Comparison of ENCODE assay signal across 12 cellular contexts in the genomic region with DNA sequence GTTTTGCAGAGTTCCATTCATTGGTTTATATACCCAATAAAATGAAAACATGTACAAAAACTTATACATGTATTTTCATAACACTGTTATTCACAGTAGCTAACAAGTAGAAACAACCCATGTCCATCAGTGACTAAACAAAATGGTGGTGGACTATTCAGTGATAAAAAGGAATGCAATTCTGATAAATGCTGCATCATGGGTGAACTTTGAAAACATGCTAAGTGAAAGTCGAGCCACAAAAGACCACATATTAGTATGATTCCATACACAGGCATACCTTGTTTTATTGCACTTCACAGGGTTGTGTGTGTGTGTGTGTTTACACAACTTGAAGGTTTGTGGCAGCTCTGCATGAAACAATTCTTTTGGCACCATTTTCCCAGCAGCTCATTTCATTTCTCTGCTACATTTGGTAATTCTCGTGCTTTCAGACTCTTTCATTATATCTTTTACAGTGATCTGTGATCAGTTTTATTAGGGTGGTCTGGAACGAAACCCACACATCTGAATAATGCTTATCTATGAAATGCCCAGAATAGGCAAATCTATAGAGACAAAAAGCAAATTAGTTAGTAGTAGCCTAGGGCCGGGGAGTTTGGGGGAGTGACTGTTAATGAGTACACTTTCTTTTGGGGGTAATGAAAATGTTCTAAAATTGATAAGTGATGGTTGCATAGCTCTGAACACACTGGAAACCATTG.
"Had no signal": no experiment of that assay in that cellular context is flagged by ENCODE, and none has a peak within 500 bp of the region (broad histone marks: within the 10 kb centered on the region; RNA-seq: fewer than 3 reads in every experiment).

No MANE protein-coding gene starts in this region.

- H3K36me3 ChIP-seq: stomach had no signal

- H3K27me3 Mint-ChIP-seq: activated naive CD4-positive, alpha-beta T cell treated with anti-CD3 and anti-CD28 coated beads, Interleukin-2, amount 10 ng/mL, durations not matched to agents 7 days and 5 days; natural killer cell treated with Interleukin-12 subunit alpha and Interleukin-12 subunit beta and Interleukin-15 and Interleukin-18, amount 100 ng/mL, for 72 hours had no signal

- H3K9me3 Mint-ChIP-seq: activated naive CD4-positive, alpha-beta T cell treated with anti-CD3 and anti-CD28 coated beads, Interleukin-2, amount 10 ng/mL, durations not matched to agents 7 days and 5 days; natural killer cell treated with Interleukin-12 subunit alpha and Interleukin-12 subunit beta and Interleukin-15 and Interleukin-18, amount 100 ng/mL, for 72 hours had no signal

- ATAC-seq: natural killer cell treated with Interleukin-12 subunit alpha and Interleukin-12 subunit beta and Interleukin-15 and Interleukin-18, amount 100 ng/mL, for 72 hours; right cardiac atrium had no signal

- H3K27ac Mint-ChIP-seq: activated naive CD4-positive, alpha-beta T cell treated with anti-CD3 and anti-CD28 coated beads, Interleukin-2, amount 10 ng/mL, durations not matched to agents 7 days and 5 days; natural killer cell treated with Interleukin-12 subunit alpha and Interleukin-12 subunit beta and Interleukin-15 and Interleukin-18, amount 100 ng/mL, for 72 hours had no signal

- H3K36me3 Mint-ChIP-seq: natural killer cell treated with Interleukin-12 subunit alpha and Interleukin-12 subunit beta and Interleukin-15 and Interleukin-18, amount 100 ng/mL, for 72 hours had no signal

- H3K4me3 Mint-ChIP-seq: activated naive CD4-positive, alpha-beta T cell treated with anti-CD3 and anti-CD28 coated beads, Interleukin-2, amount 10 ng/mL, durations not matched to agents 7 days and 5 days; natural killer cell treated with Interleukin-12 subunit alpha and Interleukin-12 subunit beta and Interleukin-15 and Interleukin-18, amount 100 ng/mL, for 72 hours had no signal

- H3K27me3 ChIP-seq: stomach had no signal

- H3K4me3 ChIP-seq: coronary artery, stomach had no signal

- DNase-seq: activated CD4-positive, CD25-positive, alpha-beta regulatory T cell treated with anti-CD3 and anti-CD28 coated beads, Interleukin-2, amount 50 U/mL, for 72 hours; activated naive CD4-positive, alpha-beta T cell treated with anti-CD3 and anti-CD28 coated beads, Interleukin-2, amount 10 ng/mL, durations not matched to agents 7 days and 5 days; effector CD8-positive, alpha-beta T cell; foreskin melanocyte; head of caudate nucleus; kidney glomerular epithelial cell; mesendoderm; right cardiac atrium; stomach; T-helper 1 cell had no signal

- H3K9me3 ChIP-seq: stomach had no signal
